Comparison of ENCODE assay signal across 33 cellular contexts in the genomic region with DNA sequence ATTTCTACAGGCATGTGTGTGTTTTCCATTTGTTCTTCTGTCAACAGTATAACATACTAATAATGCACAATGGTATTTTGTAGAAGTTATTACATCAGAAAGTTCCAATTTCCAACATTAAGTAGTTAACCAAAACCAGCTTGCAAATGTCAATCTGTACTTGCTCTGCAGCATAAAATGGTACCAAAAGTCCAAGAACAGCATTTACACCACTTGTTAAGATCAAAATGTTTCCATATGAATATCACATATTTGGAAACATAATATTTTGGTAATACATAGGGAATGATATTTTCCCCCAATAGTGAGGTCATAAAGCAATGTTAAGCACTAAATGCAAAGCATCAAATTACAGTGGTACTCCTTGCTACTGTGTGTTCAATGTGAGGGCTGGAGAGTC.
"Had no signal": no experiment of that assay in that cellular context is flagged by ENCODE, and none has a peak within 500 bp of the region (broad histone marks: within the 10 kb centered on the region; RNA-seq: fewer than 3 reads in every experiment).

No MANE protein-coding gene starts in this region.

- H3K4me3 ChIP-seq: adrenal gland, body of pancreas, esophagus squamous epithelium, gastrocnemius medialis had no signal

- H3K4me1 ChIP-seq: adrenal gland, body of pancreas, foreskin keratinocyte, gastrocnemius medialis had no signal

- H3K4me3 Mint-ChIP-seq: activated B cell treated with CpG ODN at 0.5 μM for 24 hours; activated CD8-positive, alpha-beta T cell treated with anti-CD3 and anti-CD28 coated beads for 36 hours; activated naive CD8-positive, alpha-beta T cell; activated T-cell treated with anti-CD3 and anti-CD28 coated beads, Interleukin-2, amount 50 U/mL, for 4 hours; activated T-helper 17 cell treated with anti-CD3 and anti-CD28 coated beads, Interleukin-2, amount 50 U/mL, for 72 hours; effector memory CD8-positive, alpha-beta T cell; T-helper 17 cell; T-helper 2 cell treated with Interferon-gamma antibody and Interleukin-4, amounts not matched to agents 5 μg/mL and 100 μg/mL, for 36 hours had no signal

- H3K36me3 ChIP-seq: adrenal gland, esophagus squamous epithelium, gastrocnemius medialis, WERI-Rb-1 had no signal

- H3K27ac ChIP-seq: adrenal gland, body of pancreas, epithelial cell of prostate, esophagus squamous epithelium, foreskin keratinocyte, gastrocnemius medialis, WERI-Rb-1 had no signal

- H3K4me1 Mint-ChIP-seq: activated B cell treated with CpG ODN at 0.5 μM for 24 hours; activated T-helper 17 cell treated with anti-CD3 and anti-CD28 coated beads, Interleukin-2, amount 50 U/mL, for 72 hours; T-helper 17 cell had no signal

- H3K27ac Mint-ChIP-seq: activated B cell treated with CpG ODN at 0.5 μM for 24 hours; activated CD8-positive, alpha-beta T cell treated with anti-CD3 and anti-CD28 coated beads for 36 hours; activated naive CD8-positive, alpha-beta T cell; activated T-helper 17 cell treated with anti-CD3 and anti-CD28 coated beads, Interleukin-2, amount 50 U/mL, for 72 hours; effector memory CD8-positive, alpha-beta T cell; T-helper 17 cell; T-helper 2 cell treated with Interferon-gamma antibody and Interleukin-4, amounts not matched to agents 5 μg/mL and 100 μg/mL, for 36 hours had no signal

- H3K9me3 Mint-ChIP-seq: activated B cell treated with CpG ODN at 0.5 μM for 24 hours; activated CD8-positive, alpha-beta T cell treated with anti-CD3 and anti-CD28 coated beads for 36 hours; activated T-cell treated with anti-CD3 and anti-CD28 coated beads, Interleukin-2, amount 50 U/mL, for 4 hours; activated T-helper 17 cell treated with anti-CD3 and anti-CD28 coated beads, Interleukin-2, amount 50 U/mL, for 72 hours; effector memory CD8-positive, alpha-beta T cell; T-helper 2 cell treated with Interferon-gamma antibody and Interleukin-4, amounts not matched to agents 5 μg/mL and 100 μg/mL, for 36 hours had no signal

- ATAC-seq: activated CD4-positive, CD25-positive, alpha-beta regulatory T cell treated with anti-CD3 and anti-CD28 coated beads, Interleukin-2, amount 50 U/mL, for 24 hours; activated CD8-positive, alpha-beta T cell treated with anti-CD3 and anti-CD28 coated beads for 36 hours; activated T-cell treated with anti-CD3 and anti-CD28 coated beads, Interleukin-2, amount 50 U/mL, for 4 hours; activated T-helper 17 cell treated with anti-CD3 and anti-CD28 coated beads, Interleukin-2, amount 50 U/mL, for 72 hours; body of pancreas; effector memory CD8-positive, alpha-beta T cell; foreskin keratinocyte; gastrocnemius medialis; T-helper 17 cell had no signal

- H3K9me3 ChIP-seq: adrenal gland, body of pancreas, esophagus squamous epithelium, gastrocnemius medialis had no signal

- H3K27me3 Mint-ChIP-seq: activated B cell treated with CpG ODN at 0.5 μM for 24 hours; activated CD8-positive, alpha-beta T cell treated with anti-CD3 and anti-CD28 coated beads for 36 hours; activated naive CD8-positive, alpha-beta T cell; activated T-helper 17 cell treated with anti-CD3 and anti-CD28 coated beads, Interleukin-2, amount 50 U/mL, for 72 hours; effector memory CD8-positive, alpha-beta T cell; T-helper 17 cell had no signal

- FAIRE-seq: colon had no signal

- DNase-seq: activated B cell treated with CpG ODN at 0.5 μM for 24 hours; activated CD4-positive, alpha-beta T cell treated with anti-CD3 and anti-CD28 coated beads for 48 hours; activated CD4-positive, alpha-beta T cell treated with anti-CD3 and anti-CD28 coated beads, Interleukin-2, amount 50 U/mL, for 1 hour; activated CD4-positive, alpha-beta T cell treated with anti-CD3 and anti-CD28 coated beads, Interleukin-2, amount 50 U/mL, for 48 hours; activated CD8-positive, alpha-beta memory T cell treated with anti-CD3 and anti-CD28 coated beads for 24 hours; activated CD8-positive, alpha-beta T cell treated with anti-CD3 and anti-CD28 coated beads for 36 hours; activated effector memory CD4-positive, alpha-beta T cell treated with Interleukin-2 at 50 U/mL for 16 hours; activated gamma-delta T cell treated with Interleukin-2 at 50 U/mL for 16 hours; activated naive CD4-positive, alpha-beta T cell treated with anti-CD3 and anti-CD28 coated beads, Interleukin-2, amount 50 U/mL, for 16 hours; activated naive CD4-positive, alpha-beta T cell treated with Interleukin-2 at 50 U/mL for 16 hours; activated T-cell treated with anti-CD3 and anti-CD28 coated beads, Interleukin-2, amount 50 U/mL, for 4 hours; adrenal gland; amygdala; aorta; body of pancreas; caudate nucleus; cortex of kidney; dermis blood vessel endothelial cell; effector CD4-positive, alpha-beta T cell; effector memory CD8-positive, alpha-beta T cell; esophagus squamous epithelium; foreskin keratinocyte; gastrocnemius medialis; T-helper 1 cell; T-helper 17 cell; T1000; WERI-Rb-1 had no signal

- H3K27me3 ChIP-seq: adrenal gland, body of pancreas, esophagus squamous epithelium, foreskin keratinocyte, gastrocnemius medialis had no signal
